Comparison of ENCODE assay signal across 28 cellular contexts in genomic region chr19:36073121-36073876, GRCh38. TPM values are rescaled to one million over a fixed set of nuclear protein-coding genes. Genes with fewer than 3 reads are reported as not detected.
"Had no signal": no experiment of that assay in that cellular context is flagged by ENCODE, and none has a peak within 500 bp of the region (broad histone marks: within the 10 kb centered on the region; RNA-seq: fewer than 3 reads in every experiment).

No MANE protein-coding gene starts in this region.

- H3K4me3 Mint-ChIP-seq: activated naive CD8-positive, alpha-beta T cell treated with anti-CD3 and anti-CD28 coated beads, Interleukin-2, amount 10 ng/mL, durations not matched to agents 7 days and 5 days; activated T-cell treated with anti-CD3 and anti-CD28 coated beads, Interleukin-2, amount 50 U/mL, for 24 hours; central memory CD8-positive, alpha-beta T cell; natural killer cell treated with Interleukin-12 subunit alpha and Interleukin-12 subunit beta and Interleukin-15 and Interleukin-18, amount 100 ng/mL, for 72 hours; stimulated activated naive CD8-positive, alpha-beta T cell treated with anti-CD3 and anti-CD28 coated beads, Interleukin-15, Interleukin-2, amounts not matched to agents 100 ng/mL and 50 ng/mL, for 24 hours; T-helper 1 cell treated with Interleukin-12 subunit alpha and Interleukin-12 subunit beta and Interleukin-4 antibody, amounts not matched to agents 30 μg/mL and 1 μg/mL, for 36 hours had no signal

- H3K27ac Mint-ChIP-seq: activated naive CD8-positive, alpha-beta T cell treated with anti-CD3 and anti-CD28 coated beads, Interleukin-2, amount 10 ng/mL, durations not matched to agents 7 days and 5 days; activated T-cell treated with anti-CD3 and anti-CD28 coated beads, Interleukin-2, amount 50 U/mL, for 24 hours; natural killer cell treated with Interleukin-12 subunit alpha and Interleukin-12 subunit beta and Interleukin-15 and Interleukin-18, amount 100 ng/mL, for 72 hours; stimulated activated naive CD8-positive, alpha-beta T cell treated with anti-CD3 and anti-CD28 coated beads, Interleukin-15, Interleukin-2, amounts not matched to agents 100 ng/mL and 50 ng/mL, for 24 hours; T-helper 1 cell treated with Interleukin-12 subunit alpha and Interleukin-12 subunit beta and Interleukin-4 antibody, amounts not matched to agents 30 μg/mL and 1 μg/mL, for 36 hours had no signal

- H3K9me3 ChIP-seq: breast epithelium, pancreas, psoas muscle, right atrium auricular region, tibial artery had no signal

- H3K27ac ChIP-seq: breast epithelium, pancreas, psoas muscle, right atrium auricular region, tibial artery had no signal

- H3K4me1 Mint-ChIP-seq: central memory CD8-positive, alpha-beta T cell had no signal

- H3K36me3 Mint-ChIP-seq: natural killer cell treated with Interleukin-12 subunit alpha and Interleukin-12 subunit beta and Interleukin-15 and Interleukin-18, amount 100 ng/mL, for 72 hours had no signal

- FAIRE-seq: colon, pancreas had no signal

- H3K4me1 ChIP-seq: pancreas, psoas muscle, tibial artery had no signal

- H3K27me3 Mint-ChIP-seq: activated naive CD8-positive, alpha-beta T cell treated with anti-CD3 and anti-CD28 coated beads, Interleukin-2, amount 10 ng/mL, durations not matched to agents 7 days and 5 days; activated T-cell treated with anti-CD3 and anti-CD28 coated beads, Interleukin-2, amount 50 U/mL, for 24 hours; central memory CD8-positive, alpha-beta T cell; natural killer cell treated with Interleukin-12 subunit alpha and Interleukin-12 subunit beta and Interleukin-15 and Interleukin-18, amount 100 ng/mL, for 72 hours; stimulated activated naive CD8-positive, alpha-beta T cell treated with anti-CD3 and anti-CD28 coated beads, Interleukin-15, Interleukin-2, amounts not matched to agents 100 ng/mL and 50 ng/mL, for 24 hours had no signal

- H3K4me3 ChIP-seq: breast epithelium, pancreas, psoas muscle, right atrium auricular region, tibial artery had no signal

- H3K9me3 Mint-ChIP-seq: activated naive CD8-positive, alpha-beta T cell treated with anti-CD3 and anti-CD28 coated beads, Interleukin-2, amount 10 ng/mL, durations not matched to agents 7 days and 5 days; activated T-cell treated with anti-CD3 and anti-CD28 coated beads, Interleukin-2, amount 50 U/mL, for 24 hours; central memory CD8-positive, alpha-beta T cell; natural killer cell treated with Interleukin-12 subunit alpha and Interleukin-12 subunit beta and Interleukin-15 and Interleukin-18, amount 100 ng/mL, for 72 hours; stimulated activated naive CD8-positive, alpha-beta T cell treated with anti-CD3 and anti-CD28 coated beads, Interleukin-15, Interleukin-2, amounts not matched to agents 100 ng/mL and 50 ng/mL, for 24 hours; T-helper 1 cell treated with Interleukin-12 subunit alpha and Interleukin-12 subunit beta and Interleukin-4 antibody, amounts not matched to agents 30 μg/mL and 1 μg/mL, for 36 hours had no signal

- DNase-seq: activated CD4-positive, CD25-positive, alpha-beta regulatory T cell treated with anti-CD3 and anti-CD28 coated beads, Interleukin-2, amount 50 U/mL, for 72 hours; activated CD8-positive, alpha-beta memory T cell treated with anti-CD3 and anti-CD28 coated beads, Interleukin-2, amount 50 U/mL, for 4 hours; activated naive CD4-positive, alpha-beta T cell treated with Interleukin-2 at 50 U/mL for 16 hours; activated naive CD8-positive, alpha-beta T cell treated with anti-CD3 and anti-CD28 coated beads, Interleukin-2, amount 10 ng/mL, durations not matched to agents 7 days and 5 days; activated T-cell treated with anti-CD3 and anti-CD28 coated beads, Interleukin-2, amount 50 U/mL, for 24 hours; amniotic stem cell; effector memory CD4-positive, alpha-beta T cell; foreskin melanocyte; hippocampal formation; left ventricle myocardium superior; mammary epithelial cell; midbrain; pancreas; psoas muscle; stimulated activated CD4-positive, alpha-beta T cell treated with anti-CD3 and anti-CD28 coated beads, Interleukin-1b, Interleukin-23, amount 100 ng/mL, for 48 hours; substantia nigra; T1000; tibial artery had no signal

- ATAC-seq: left ventricle myocardium superior; natural killer cell treated with Interleukin-12 subunit alpha and Interleukin-12 subunit beta and Interleukin-15 and Interleukin-18, amount 100 ng/mL, for 72 hours; pancreas; psoas muscle had no signal

RNA-seq across cellular contexts. Expression of gene OVOL3, which starts 37.6 kb away (rescaled TPM):
- total RNA-seq: activated naive CD8-positive, alpha-beta T cell treated with anti-CD3 and anti-CD28 coated beads, Interleukin-2, amount 10 ng/mL, durations not matched to agents 7 days and 5 days; breast epithelium; dermis microvascular lymphatic vessel endothelial cell; left ventricle myocardium superior; mammary epithelial cell; natural killer cell treated with Interleukin-12 subunit alpha and Interleukin-12 subunit beta and Interleukin-15 and Interleukin-18, amount 100 ng/mL, for 72 hours; pancreas; psoas muscle; right atrium auricular region; skeletal muscle tissue; urinary bladder had no signal
- polyA plus RNA-seq: mammary epithelial cell, pancreas, urinary bladder had no signal
